Comparison of ENCODE assay signal across 8 cellular contexts in the genomic region with DNA sequence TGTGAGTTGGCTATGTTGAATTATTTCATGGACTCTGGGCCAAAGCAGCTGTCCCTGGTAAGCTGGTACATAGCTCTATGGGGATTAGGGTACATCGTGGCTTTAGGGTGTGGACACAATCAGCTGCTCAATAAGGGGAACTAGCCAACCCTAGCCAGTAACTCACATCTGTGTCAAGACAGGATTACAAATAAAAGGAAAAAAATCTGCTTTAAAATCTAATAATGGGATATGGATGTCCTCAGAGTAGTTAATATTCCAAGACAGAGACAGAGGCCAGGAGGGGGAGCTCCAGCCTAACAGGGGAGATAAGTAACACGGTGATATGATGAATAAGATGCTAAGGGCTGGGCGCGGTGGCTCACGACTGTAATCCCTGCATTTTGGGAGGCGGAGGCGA. TPM values are rescaled to one million over a fixed set of nuclear protein-coding genes. Genes with fewer than 3 reads are reported as not detected.
A peak's percentile ranks its signal among the peaks of the same experiment; 100 is the strongest.
DNase-seq lines count a peak whose midpoint lies in the region; ATAC-seq lines count a peak whose summit lies in the region.

No MANE protein-coding gene starts in this region.

- peak; percentile 72 for ATAC-seq in stimulated activated naive CD8-positive, alpha-beta T cell treated with anti-CD3 and anti-CD28 coated beads, Interleukin-15, amount 100 ng/mL, for 72 hours
- ATAC-seq in GM19467 (IDR thresholded peaks at IDR 0.05; ENCODE audit: unreplicated experiment), result no peak

- no peak overlapping the region for H3K27ac Mint-ChIP-seq in stimulated activated naive CD8-positive, alpha-beta T cell treated with anti-CD3 and anti-CD28 coated beads, Interleukin-15, amount 100 ng/mL, for 72 hours

- DNase-seq in COR-L47 (lab: John Stamatoyannopoulos, UW) (peak; percentile 42), NAMALWA (ENCODE audit: low spot score) (peak; percentile 53), dermis blood vessel endothelial cell (peak; percentile 76), mucosa of gallbladder (ENCODE audit: low spot score) (peak; percentile 64), COLO829 (ENCODE audit: low spot score) (no peak)
- peak; percentile 23 for DNase-seq in activated CD4-positive, CD25-positive, alpha-beta regulatory T cell treated with anti-CD3 and anti-CD28 coated beads, Interleukin-2, amount 50 U/mL, for 16 hours (ENCODE audit: low read depth, low spot score)
- peak; percentile 35 to 46 for DNase-seq in stimulated activated naive CD8-positive, alpha-beta T cell treated with anti-CD3 and anti-CD28 coated beads, Interleukin-15, amount 100 ng/mL, for 72 hours

- no peaks in the 10 kb centered on the region for H3K9me3 Mint-ChIP-seq in stimulated activated naive CD8-positive, alpha-beta T cell treated with anti-CD3 and anti-CD28 coated beads, Interleukin-15, amount 100 ng/mL, for 72 hours

- peaks cover 8% of the 10 kb centered on the region for H3K27me3 Mint-ChIP-seq in stimulated activated naive CD8-positive, alpha-beta T cell treated with anti-CD3 and anti-CD28 coated beads, Interleukin-15, amount 100 ng/mL, for 72 hours

- no peak overlapping the region for H3K4me3 Mint-ChIP-seq in stimulated activated naive CD8-positive, alpha-beta T cell treated with anti-CD3 and anti-CD28 coated beads, Interleukin-15, amount 100 ng/mL, for 72 hours

- H3K4me1 Mint-ChIP-seq in stimulated activated naive CD8-positive, alpha-beta T cell treated with anti-CD3 and anti-CD28 coated beads, Interleukin-15, amount 100 ng/mL, for 72 hours, result no peaks in the 10 kb centered on the region

RNA-seq across cellular contexts. Expression of a gene that starts 21.1 kb away (rescaled TPM):
- total RNA-seq in dermis blood vessel endothelial cell (11.9 and 16.2 TPM in 2 replicates), mucosa of gallbladder (17.4 TPM)

RNA-seq across cellular contexts. Expression of a gene that starts 48.7 kb away (rescaled TPM):
- total RNA-seq in dermis blood vessel endothelial cell (4.9 and 5.4 TPM in 2 replicates), mucosa of gallbladder (15.5 TPM)

RNA-seq across cellular contexts. Expression of a gene that starts 58.4 kb away (rescaled TPM):
- total RNA-seq in dermis blood vessel endothelial cell (154 and 363 TPM in 2 replicates), mucosa of gallbladder (286 TPM)
